In the genomic region with DNA sequence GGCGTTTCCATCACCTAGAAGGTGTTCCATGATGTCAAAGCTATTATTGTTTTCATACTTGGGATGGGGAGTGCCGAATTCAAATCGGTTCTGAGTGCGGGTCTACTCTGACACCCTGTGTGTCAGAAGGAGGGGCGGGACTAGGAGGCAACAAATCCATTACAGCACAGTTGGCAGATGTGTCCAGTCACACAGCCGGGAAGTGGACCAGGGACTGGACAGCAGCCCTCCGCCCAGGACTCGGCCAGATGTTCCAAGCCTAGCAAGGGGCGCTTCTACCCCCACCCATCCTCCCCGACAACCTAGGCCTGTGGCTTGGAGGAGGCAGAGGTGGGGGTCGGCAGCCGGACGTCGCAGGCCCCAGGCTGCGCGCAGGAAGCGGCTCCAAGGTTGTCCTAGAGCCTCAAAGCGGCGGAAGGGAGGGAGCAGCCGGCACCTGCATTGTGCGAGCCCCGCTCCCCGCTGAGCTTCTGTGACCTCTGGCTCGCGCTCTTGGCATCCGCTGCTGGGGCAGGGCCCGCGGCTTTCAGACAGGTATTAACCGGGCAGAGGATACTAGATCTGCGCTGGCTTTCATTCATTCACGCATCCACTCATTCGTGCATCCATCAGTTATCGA, we compare ENCODE assay signal across 16 cellular contexts. TPM values are rescaled to one million over a fixed set of nuclear protein-coding genes. Genes with fewer than 3 reads are reported as not detected.
DNase-seq lines count a peak whose midpoint lies in the region; TF ChIP-seq lines count a peak whose summit lies in the region.
"Had no signal": no experiment of that assay in that cellular context is flagged by ENCODE, and none has a peak within 500 bp of the region (broad histone marks: within the 10 kb centered on the region; RNA-seq: fewer than 3 reads in every experiment).

No MANE protein-coding gene starts in this region.

- TF ChIP-seq POLR2A in erythroblast (IDR thresholded peaks at IDR 0.05; ENCODE audit: low read length): no peak

- no peaks in the 10 kb centered on the region; the same call in none of the 2 replicates for H3K27me3 ChIP-seq in H7 (ENCODE audit: control insufficient read depth, insufficient read depth, low read length)
- peaks cover 10% of the 10 kb centered on the region for H3K27me3 ChIP-seq in adipocyte (replicated peaks; ENCODE audit: control insufficient read depth, insufficient read depth, low read length)
- H3K27me3 ChIP-seq in iPS-15b (ENCODE audit: control insufficient read depth, insufficient read depth, low read length): peaks cover 12% of the 10 kb centered on the region
- peaks cover 3% of the 10 kb centered on the region for H3K27me3 ChIP-seq in neuron (ENCODE audit: insufficient read depth, low read length)
- no peaks in the 10 kb centered on the region for H3K27me3 ChIP-seq in effector memory CD4-positive, alpha-beta T cell (replicated peaks; ENCODE audit: control insufficient read depth, insufficient read depth, low read length, poor library complexity, severe bottlenecking)
- H3K27me3 ChIP-seq: vagina had no signal

- H3K9ac ChIP-seq in adipocyte (ENCODE audit: low read length) (no peak overlapping the region), iPS-15b (ENCODE audit: low read depth, low read length) (no peak overlapping the region)

- H3K36me3 ChIP-seq in H7 (replicated peaks; ENCODE audit: control insufficient read depth, insufficient read depth, low read length) (no peaks in the 10 kb centered on the region), adipocyte (ENCODE audit: control insufficient read depth, insufficient read depth, low read length, severe bottlenecking) (no peaks in the 10 kb centered on the region), iPS-15b (ENCODE audit: control insufficient read depth, insufficient read depth, low read length) (no peaks in the 10 kb centered on the region), neuron (ENCODE audit: insufficient read depth, low read length) (no peaks in the 10 kb centered on the region)
- no peaks in the 10 kb centered on the region for H3K36me3 ChIP-seq in effector memory CD4-positive, alpha-beta T cell (ENCODE audit: control insufficient read depth, insufficient read depth, low read length)
- H3K36me3 ChIP-seq: sigmoid colon, vagina had no signal

- no peaks in the 10 kb centered on the region for H3K9me3 ChIP-seq in adipocyte (ENCODE audit: control insufficient read depth, low read length)
- no peaks in the 10 kb centered on the region for H3K9me3 ChIP-seq in iPS-15b (ENCODE audit: control insufficient read depth, insufficient read depth, low read length)
- H3K9me3 ChIP-seq in neuron (ENCODE audit: low read length): no peaks in the 10 kb centered on the region
- H3K9me3 ChIP-seq in effector memory CD4-positive, alpha-beta T cell (ENCODE audit: control insufficient read depth, low read length): no peaks in the 10 kb centered on the region
- H3K9me3 ChIP-seq: sigmoid colon, vagina had no signal

- no peak overlapping the region for H3K27ac ChIP-seq in effector memory CD4-positive, alpha-beta T cell (ENCODE audit: insufficient read depth, low read length, poor library complexity, severe bottlenecking)
- H3K27ac ChIP-seq: sigmoid colon, vagina had no signal

- peak overlapping the region; percentile 18; the same call in 1 of the 2 replicates for H3K4me3 ChIP-seq in H7 (ENCODE audit: insufficient read depth, low read depth, low read length)
- peak overlapping the region; percentile 37 for H3K4me3 ChIP-seq in adipocyte (ENCODE audit: low read length)
- H3K4me3 ChIP-seq in iPS-15b (ENCODE audit: low read depth, low read length): peak overlapping the region; percentile 47
- H3K4me3 ChIP-seq in neuron (ENCODE audit: low read length): peak overlapping the region; percentile 15
- H3K4me3 ChIP-seq in effector memory CD4-positive, alpha-beta T cell (ENCODE audit: insufficient read depth, low read depth, low read length, poor library complexity, severe bottlenecking): no peak overlapping the region
- H3K4me3 ChIP-seq: sigmoid colon, vagina had no signal

- DNase-seq in H7 (peak; percentile 89), adipocyte (ENCODE audit: low read depth) (no peak), erythroblast (lab: John Stamatoyannopoulos, UW) (no peak), activated gamma-delta T cell treated with Interleukin-2 at 50 U/mL for 16 hours (no peak), NCI-H446 treated with DMSO at 0.1 percent for 48 hours (lab: John Stamatoyannopoulos, UW) (no peak)
- no peak for DNase-seq in effector memory CD4-positive, alpha-beta T cell
- DNase-seq: activated effector memory CD4-positive, alpha-beta T cell treated with Interleukin-2 at 50 U/mL for 16 hours; amygdala; CD8-positive, alpha-beta T cell; NCI-H187 treated with DMSO at 0.1 percent for 48 hours; sigmoid colon; stimulated activated CD4-positive, alpha-beta T cell treated with anti-CD3 and anti-CD28 coated beads, Interleukin-1b, Interleukin-23, amount 100 ng/mL, for 48 hours; T1000 had no signal

- H3K4me1 ChIP-seq in adipocyte (ENCODE audit: control insufficient read depth, insufficient read depth, low read length) (peaks cover 22% of the 10 kb centered on the region), iPS-15b (ENCODE audit: control insufficient read depth, insufficient read depth, low read length) (peaks cover 6% of the 10 kb centered on the region), neuron (ENCODE audit: insufficient read depth, low read length) (peaks cover 6% of the 10 kb centered on the region)
- no peaks in the 10 kb centered on the region for H3K4me1 ChIP-seq in effector memory CD4-positive, alpha-beta T cell (ENCODE audit: control insufficient read depth, insufficient read depth, low read length, poor library complexity, severe bottlenecking)
- H3K4me1 ChIP-seq: sigmoid colon had no signal

- H2AFZ ChIP-seq in neuron (ENCODE audit: low read depth, low read length): peak overlapping the region; percentile 3

RNA-seq across cellular contexts. Expression of a gene that starts 20.5 kb away (rescaled TPM):
- total RNA-seq in H7 (2014; rRNA removed; shearing (Covaris generic)): 49.0 and 52.5 TPM in 2 replicates

RNA-seq across cellular contexts. Expression of a gene that starts 32.7 kb away (rescaled TPM):
- total RNA-seq in H7 (2014; rRNA removed; shearing (Covaris generic)): 4.7 and 6.4 TPM in 2 replicates

RNA-seq across cellular contexts. Expression of a gene that starts 38.9 kb away (rescaled TPM):
- 57.0 and 77.0 TPM in 2 replicates for total RNA-seq in H7 (2014; rRNA removed; shearing (Covaris generic))
